In the genomic region with DNA sequence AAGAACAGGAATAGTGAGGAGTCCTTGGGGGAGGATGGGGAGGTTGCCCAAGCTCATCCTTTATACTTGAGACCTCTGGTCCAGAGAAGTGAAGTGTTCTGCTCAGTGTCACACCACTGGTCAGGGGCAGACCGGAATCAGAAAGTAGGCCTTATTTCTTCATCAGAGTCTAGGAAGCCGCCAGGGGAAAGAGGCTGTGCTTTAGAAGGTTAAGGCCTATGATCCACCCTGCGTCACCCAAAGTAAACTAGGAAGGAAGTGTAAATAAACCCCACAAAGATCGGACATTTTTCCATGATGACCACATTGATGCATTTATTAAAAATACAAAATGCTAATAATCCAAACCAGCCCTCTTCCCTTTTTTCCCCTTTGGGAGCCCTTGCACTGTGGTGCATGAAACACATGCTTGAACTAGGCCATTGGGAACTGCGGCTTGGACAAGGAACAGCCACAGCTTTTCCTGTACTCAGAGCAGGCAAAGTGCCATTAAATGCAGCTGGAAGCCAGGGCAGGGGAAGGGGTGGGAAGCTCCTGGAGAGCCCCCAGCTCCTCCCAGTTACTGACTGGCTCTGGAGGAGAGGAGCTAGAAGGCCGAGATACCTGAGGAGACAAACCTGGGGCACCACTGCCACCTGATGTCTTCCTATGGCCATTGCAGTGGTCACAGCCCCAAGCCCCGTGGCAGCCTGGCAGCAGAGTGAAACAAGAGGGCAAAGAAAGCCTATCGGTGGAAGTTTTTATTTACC, we compare ENCODE assay signal across 8 cellular contexts. TPM values are rescaled to one million over a fixed set of nuclear protein-coding genes. Genes with fewer than 3 reads are reported as not detected.
DNase-seq lines count a peak whose midpoint lies in the region; ATAC-seq and TF ChIP-seq lines count a peak whose summit lies in the region.

No MANE protein-coding gene starts in this region.

- H4K5ac ChIP-seq in H9 (ENCODE audit: insufficient read length, low read depth, low read length), result no peak overlapping the region

- H3K36me3 Mint-ChIP-seq in CD8-positive, alpha-beta T cell, result no peaks in the 10 kb centered on the region
- no peaks in the 10 kb centered on the region for H3K36me3 Mint-ChIP-seq in H9 (ENCODE audit: insufficient read depth in 1 of 3, low read depth in 3 of 3)

- H3K4me1 ChIP-seq in CD8-positive, alpha-beta T cell (ENCODE audit: insufficient read depth, low read length), result no peaks in the 10 kb centered on the region
- no peaks in the 10 kb centered on the region for H3K4me1 ChIP-seq in H9 (ENCODE audit: insufficient read depth, low read length)
- H3K4me1 ChIP-seq in colonic mucosa, result no peaks in the 10 kb centered on the region
- H3K4me1 ChIP-seq in left lung, result peaks cover 5 to 11% of the 10 kb centered on the region in 2 donors

- H2BK120ac ChIP-seq in H9 (ENCODE audit: low read depth, low read length, poor library complexity, severe bottlenecking), result no peak overlapping the region

- no peak overlapping the region for H2BK5ac ChIP-seq in H9 (ENCODE audit: insufficient read length, low read length)

- H3K23ac ChIP-seq in H9 (ENCODE audit: insufficient read length, low read depth, low read length), result no peak overlapping the region

- H3K4me3 ChIP-seq in CD8-positive, alpha-beta T cell (ENCODE audit: low read depth, low read length), result no peak overlapping the region
- H3K4me3 ChIP-seq in colonic mucosa (no peak overlapping the region), left lung (no peak overlapping the region)

- no peak overlapping the region for H3K27ac ChIP-seq in CD8-positive, alpha-beta T cell (ENCODE audit: low read depth, low read length)
- H3K27ac ChIP-seq in H9 (ENCODE audit: insufficient read length, low read depth, low read length), result no peak overlapping the region
- no peak overlapping the region for H3K27ac ChIP-seq in colonic mucosa
- peak overlapping the region in 1 of 2 donors; percentile 6 for H3K27ac ChIP-seq in left lung

- no peaks in the 10 kb centered on the region for H3K79me2 ChIP-seq in H9 (ENCODE audit: insufficient read depth, low read length)

- H2BK20ac ChIP-seq in H9 (ENCODE audit: low read depth, low read length, poor library complexity, severe bottlenecking), result no peak overlapping the region

- no peak overlapping the region for H3K27ac Mint-ChIP-seq in CD8-positive, alpha-beta T cell
- no peak overlapping the region; a peak in 1 of 7 replicates for H3K27ac Mint-ChIP-seq in H9

- H3K23me2 ChIP-seq in H9 (ENCODE audit: insufficient read length, low read depth, low read length, poor library complexity, severe bottlenecking), result no peaks in the 10 kb centered on the region

- H3K56ac ChIP-seq in H9 (ENCODE audit: insufficient read length, low read depth, low read length), result no peak overlapping the region

- H3K4me2 ChIP-seq in H9 (ENCODE audit: insufficient read depth, insufficient read length, low read length), result no peak overlapping the region

- no peak overlapping the region for H3K4me3 Mint-ChIP-seq in CD8-positive, alpha-beta T cell
- no peak overlapping the region for H3K4me3 Mint-ChIP-seq in H9

- no peak overlapping the region for H2BK15ac ChIP-seq in H9 (ENCODE audit: low read depth, low read length)

- POLR2A ChIA-PET in CD8-positive, alpha-beta T cell (lab: Charles Lee), result no interaction called here

- no peaks in the 10 kb centered on the region for H3K27me3 ChIP-seq in CD8-positive, alpha-beta T cell (ENCODE audit: insufficient read depth, low read length)
- H3K27me3 ChIP-seq in H9 (ENCODE audit: insufficient read depth, low read length) (no peaks in the 10 kb centered on the region), colonic mucosa (no peaks in the 10 kb centered on the region), left lung (no peaks in the 10 kb centered on the region)

- CTCF ChIA-PET in CD8-positive, alpha-beta T cell (lab: Charles Lee), result interaction anchor here (0.6 to 1.7 kb wide), 11 partner anchors 11 to 628 kb away, joined by 3 to 9 read pairs (median 3); no protein-coding TSS in a partner anchor

- no peak overlapping the region for H3K9ac ChIP-seq in H9 (ENCODE audit: extremely low read depth, insufficient read length, low read length)
- no peak overlapping the region for H3K9ac ChIP-seq in colonic mucosa (ENCODE audit: low read depth in 2 of 2, low read length in 2 of 2)

- peak; percentile 45 for TF ChIP-seq CTCF in CD8-positive, alpha-beta T cell (IDR thresholded peaks at IDR 0.05)
- peak; percentile 96 for TF ChIP-seq CTCF in H9 (conservative IDR thresholded peaks at IDR 0.05)
- peak; percentile 80 for TF ChIP-seq CTCF in colonic mucosa (IDR thresholded peaks at IDR 0.05)
- TF ChIP-seq CTCF in left lung (IDR thresholded peaks at IDR 0.05), result peak; percentile 57 to 82

- no peaks in the 10 kb centered on the region for H3K4me1 Mint-ChIP-seq in CD8-positive, alpha-beta T cell (ENCODE audit: low read depth)
- H3K4me1 Mint-ChIP-seq in H9, result peaks cover 7 to 10% of the 10 kb centered on the region in 2 experiments

- peaks cover 3% of the 10 kb centered on the region for H3K27me3 Mint-ChIP-seq in CD8-positive, alpha-beta T cell (ENCODE audit: low read depth)
- H3K27me3 Mint-ChIP-seq in H9 (ENCODE audit: low read depth), result no peaks in the 10 kb centered on the region

- H3K14ac ChIP-seq in H9 (ENCODE audit: insufficient read depth, low read length), result no peak overlapping the region

- H4K8ac ChIP-seq in H9 (replicated peaks; ENCODE audit: insufficient read length, low read depth, low read length), result no peak overlapping the region

- DNase-seq in CD8-positive, alpha-beta T cell, result peak; percentile 13 to 66 (median 40)
- DNase-seq in H9 (peak; percentile 93), NCI-H2196 treated with DMSO at 0.1 percent for 48 hours (lab: John Stamatoyannopoulos, UW; ENCODE audit: unreplicated experiment) (peak; percentile 46), colonic mucosa (peak; percentile 74), left lung (peak; percentile 64 to 84)
- DNase-seq in activated CD4-positive, alpha-beta T cell treated with anti-CD3 and anti-CD28 coated beads for 4 hours, result peak; percentile 34 to 35
- peak; percentile 13 for DNase-seq in stimulated activated CD4-positive, alpha-beta T cell treated with anti-CD3 and anti-CD28 coated beads, Interleukin-2, amount 100 ng/mL, for 4 hours (ENCODE audit: low read depth)

- no CpG with 5 or more reads among the region's 8 CpGs for WGBS in H9 (ENCODE audit: extremely low coverage, insufficient read length, low lambda C conversion rate)

- no peaks in the 10 kb centered on the region for H3K79me1 ChIP-seq in H9 (ENCODE audit: insufficient read depth, low read depth, low read length, poor library complexity, severe bottlenecking)

- H3K36me3 ChIP-seq in CD8-positive, alpha-beta T cell (ENCODE audit: insufficient read depth, low read length), result no peaks in the 10 kb centered on the region
- H3K36me3 ChIP-seq in colonic mucosa, result no peaks in the 10 kb centered on the region
- H3K36me3 ChIP-seq in left lung, result no peaks in the 10 kb centered on the region

- H3K9me3 Mint-ChIP-seq in CD8-positive, alpha-beta T cell, result no peaks in the 10 kb centered on the region
- no peaks in the 10 kb centered on the region for H3K9me3 Mint-ChIP-seq in H9

- peak; percentile 85 for ATAC-seq in CD8-positive, alpha-beta T cell
- ATAC-seq in left lung, result peak; percentile 98
- ATAC-seq in HG02852 (IDR thresholded peaks at IDR 0.05; ENCODE audit: unreplicated experiment), result no peak

- H4K91ac ChIP-seq in H9 (ENCODE audit: insufficient read length, low read depth, low read length), result no peak overlapping the region

- no peak overlapping the region for H2BK12ac ChIP-seq in H9 (ENCODE audit: insufficient read length, low read depth, low read length)

- H3K18ac ChIP-seq in H9 (ENCODE audit: insufficient read length, low read depth, low read length), result no peak overlapping the region

- no peak overlapping the region for H2AK5ac ChIP-seq in H9 (ENCODE audit: insufficient read length, low read length)

- H2AFZ ChIP-seq in H9 (ENCODE audit: low read length), result no peak overlapping the region

- intact Hi-C loops in CD8-positive, alpha-beta T cell (cut with DNase I, micrococcal nuclease), result loop anchor here (1.0 to 10.0 kb wide), 5 partner anchors 161 to 626 kb away; no protein-coding TSS in a partner anchor
- intact Hi-C loops in colonic mucosa (cut with DNase I) (loop anchor here (5.0 kb wide), 2 partner anchors 159 to 314 kb away; no protein-coding TSS in a partner anchor), left lung (cut with DNase I) (loop anchor here in 1 of 2 donors (10.0 kb wide), 1 partner anchor 306 kb away; no protein-coding TSS in a partner anchor)

- H3K4ac ChIP-seq in H9 (ENCODE audit: low read depth, low read length), result no peak overlapping the region

- H4K20me1 ChIP-seq in H9 (ENCODE audit: control insufficient read depth, insufficient read depth, insufficient read length), result no peaks in the 10 kb centered on the region

- no peak overlapping the region for H3T11ph ChIP-seq in H9 (ENCODE audit: low read length)

- no peaks in the 10 kb centered on the region for H3K9me3 ChIP-seq in CD8-positive, alpha-beta T cell (ENCODE audit: low read length)
- no peaks in the 10 kb centered on the region for H3K9me3 ChIP-seq in H9 (ENCODE audit: control insufficient read depth, low read depth, low read length)
- H3K9me3 ChIP-seq in colonic mucosa, result no peaks in the 10 kb centered on the region
- no peaks in the 10 kb centered on the region for H3K9me3 ChIP-seq in left lung

RNA-seq across cellular contexts. Expression of gene CDC25A, which starts 37.0 kb away (rescaled TPM):
- total RNA-seq in CD8-positive, alpha-beta T cell, result under 1 TPM in 1 of 2 experiments, not detected in 1; 0.31 TPM
- 83.3 and 84.5 TPM in 2 replicates for total RNA-seq in H9 (2021)
- total RNA-seq in colonic mucosa, result 10 to 100 TPM in 1 of 2 donors, 1 to 10 TPM in 1; 5.3 to 23.7 TPM
- 1 to 10 TPM; 2.8 to 4.7 TPM for total RNA-seq in left lung

Comparison
In these comparisons a context has a peak if more than half of its experiments do, and no peak if none do; other contexts are left out.
1. DNase-seq: peak in every context shown above with its lines; median percentile 93 in H9; 74 in colonic mucosa; 74 in left lung; 46 in NCI-H2196 treated with DMSO at 0.1 percent for 48 hours; 40 in CD8-positive, alpha-beta T cell; 34 in activated CD4-positive, alpha-beta T cell treated with anti-CD3 and anti-CD28 coated beads for 4 hours; 13 in stimulated activated CD4-positive, alpha-beta T cell treated with anti-CD3 and anti-CD28 coated beads, Interleukin-2, amount 100 ng/mL, for 4 hours.
2. CTCF ChIP-seq: peak in every context shown above with its lines; median percentile 96 in H9; 80 in colonic mucosa; 70 in left lung; 45 in CD8-positive, alpha-beta T cell.